24 cellular contexts compared by ENCODE assay signal in the genomic region with DNA sequence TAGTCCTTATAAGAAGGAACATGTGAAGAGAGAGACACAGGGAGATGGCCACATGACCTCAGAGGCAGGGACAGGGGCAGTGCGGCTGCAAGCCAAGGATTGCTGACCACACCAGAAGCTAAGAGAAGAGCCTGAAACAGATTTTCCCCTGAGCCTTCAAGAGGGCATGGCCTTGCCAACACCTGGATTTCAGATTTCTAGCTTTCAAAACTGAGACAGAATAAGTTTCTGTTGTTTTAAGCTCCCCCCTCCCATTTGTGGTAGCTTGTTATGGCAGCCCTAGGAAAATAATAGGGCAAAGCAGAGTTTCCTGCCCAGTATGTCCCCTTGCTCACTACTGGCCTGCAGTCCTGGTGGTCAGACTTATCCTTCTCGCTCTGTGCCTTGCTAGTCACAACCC.
DNase-seq lines count a peak whose midpoint lies in the region; ATAC-seq and TF ChIP-seq lines count a peak whose summit lies in the region.
"Had no signal": no experiment of that assay in that cellular context is flagged by ENCODE, and none has a peak within 500 bp of the region (broad histone marks: within the 10 kb centered on the region; RNA-seq: fewer than 3 reads in every experiment).

No MANE protein-coding gene starts in this region.

- H3K36me3 ChIP-seq in WERI-Rb-1 (peaks cover 21% of the 10 kb centered on the region), endodermal cell (ENCODE audit: control insufficient read depth, insufficient read depth, low read length) (no peaks in the 10 kb centered on the region)
- H3K36me3 ChIP-seq: left lung, pancreas, spleen had no signal

- H3K9me3 ChIP-seq in WERI-Rb-1 (ENCODE audit: severe bottlenecking), result no peaks in the 10 kb centered on the region
- no peaks in the 10 kb centered on the region for H3K9me3 ChIP-seq in endodermal cell (ENCODE audit: control insufficient read depth, low read length)
- H3K9me3 ChIP-seq: left lung, pancreas, spleen had no signal

- no peaks in the 10 kb centered on the region for H3K27me3 ChIP-seq in WERI-Rb-1 (ENCODE audit: insufficient read depth, low read depth, severe bottlenecking)
- peaks cover 24% of the 10 kb centered on the region for H3K27me3 ChIP-seq in endodermal cell (ENCODE audit: control insufficient read depth, insufficient read depth, low read length, poor library complexity, severe bottlenecking)
- H3K27me3 ChIP-seq: left lung, pancreas, spleen had no signal

- DNase-seq in WERI-Rb-1 (no peak), endodermal cell (no peak)
- DNase-seq: activated B cell treated with CpG ODN at 0.5 μM for 24 hours; activated effector memory CD4-positive, alpha-beta T cell treated with Interleukin-2 at 50 U/mL for 16 hours; activated naive CD8-positive, alpha-beta T cell treated with anti-CD3 and anti-CD28 coated beads for 36 hours; CD8-positive, alpha-beta T cell; cerebellar nuclear complex; DMS 273 treated with DMSO at 0.1 percent for 48 hours; KG1; left lung; natural killer cell; NCI-H187; NCI-H526 treated with DMSO at 0.1 percent for 48 hours; OCI-M1; pancreas; spleen; stimulated activated CD4-positive, alpha-beta T cell treated with anti-CD3 and anti-CD28 coated beads, Interleukin-4, amount 100 ng/mL, for 1 hour; stimulated activated naive CD4-positive, alpha-beta T cell; T-helper 9 cell had no signal

- WGBS in endodermal cell (ENCODE audit: insufficient coverage in 1 of 2, insufficient read length in 1 of 2), 2 experiments, result 90 to 97% methylated on average over 2 of the region's 2 CpGs

- H3K9ac ChIP-seq in endodermal cell (ENCODE audit: extremely low read depth, low read length, poor library complexity, severe bottlenecking), result no peak overlapping the region

- peaks cover 23% of the 10 kb centered on the region for H3K4me1 ChIP-seq in endodermal cell (ENCODE audit: control insufficient read depth, insufficient read depth, low read length)

- peaks cover 17 to 28% (median 24%) of the 10 kb centered on the region in 3 donors for H3K4me1 Mint-ChIP-seq in IgD-negative memory B cell
- peaks cover 62% of the 10 kb centered on the region for H3K4me1 Mint-ChIP-seq in endodermal cell
- H3K4me1 Mint-ChIP-seq in stimulated activated memory B cell treated with anti-CD40 and anti-IgM and Interleukin-4, amounts not matched to agents 10 μg/mL and 1 μg/mL and 100 μg/mL, for 72 hours, result peaks cover 28% of the 10 kb centered on the region

- ATAC-seq in stimulated activated memory B cell treated with anti-CD40 and anti-IgM and Interleukin-4, amounts not matched to agents 10 μg/mL and 1 μg/mL and 100 μg/mL, for 72 hours, result no peak
- ATAC-seq in HG02870 (IDR thresholded peaks at IDR 0.05; ENCODE audit: unreplicated experiment) (no peak), HG03565 (IDR thresholded peaks at IDR 0.05; ENCODE audit: unreplicated experiment) (no peak), GM21723 (IDR thresholded peaks at IDR 0.05; ENCODE audit: unreplicated experiment) (no peak)
- ATAC-seq: CD8-positive, alpha-beta T cell; left lung; natural killer cell; pancreas had no signal

- TF ChIP-seq CTCF in WERI-Rb-1 (IDR thresholded peaks at IDR 0.05; ENCODE audit: low read depth, low read length) (no peak), endodermal cell (conservative IDR thresholded peaks at IDR 0.05) (peak; percentile 36)

- H3K36me3 Mint-ChIP-seq in IgD-negative memory B cell (peaks cover 4% of the 10 kb centered on the region), endodermal cell (ENCODE audit: low read depth) (no peaks in the 10 kb centered on the region)
- H3K36me3 Mint-ChIP-seq in stimulated activated memory B cell treated with anti-CD40 and anti-IgM and Interleukin-4, amounts not matched to agents 10 μg/mL and 1 μg/mL and 100 μg/mL, for 72 hours, result no peaks in the 10 kb centered on the region
- H3K36me3 Mint-ChIP-seq: activated naive CD8-positive, alpha-beta T cell treated with anti-CD3 and anti-CD28 coated beads for 36 hours; natural killer cell had no signal

- H3K4me3 Mint-ChIP-seq in IgD-negative memory B cell (peak overlapping the region in 1 of 4 donors; percentile 40), endodermal cell (no peak overlapping the region)
- no peak overlapping the region for H3K4me3 Mint-ChIP-seq in stimulated activated memory B cell treated with anti-CD40 and anti-IgM and Interleukin-4, amounts not matched to agents 10 μg/mL and 1 μg/mL and 100 μg/mL, for 72 hours
- H3K4me3 Mint-ChIP-seq: activated B cell treated with CpG ODN at 0.5 μM for 24 hours; activated naive CD8-positive, alpha-beta T cell treated with anti-CD3 and anti-CD28 coated beads for 36 hours; CD8-positive, alpha-beta T cell; natural killer cell had no signal

- no peaks in the 10 kb centered on the region for H3K27me3 Mint-ChIP-seq in IgD-negative memory B cell
- peaks cover 24% of the 10 kb centered on the region for H3K27me3 Mint-ChIP-seq in endodermal cell (ENCODE audit: insufficient read depth)
- no peaks in the 10 kb centered on the region for H3K27me3 Mint-ChIP-seq in stimulated activated memory B cell treated with anti-CD40 and anti-IgM and Interleukin-4, amounts not matched to agents 10 μg/mL and 1 μg/mL and 100 μg/mL, for 72 hours
- H3K27me3 Mint-ChIP-seq: activated B cell treated with CpG ODN at 0.5 μM for 24 hours; activated naive CD8-positive, alpha-beta T cell treated with anti-CD3 and anti-CD28 coated beads for 36 hours had no signal

- H3K27ac ChIP-seq in WERI-Rb-1 (peak overlapping the region; percentile 78), endodermal cell (ENCODE audit: low read depth, low read length) (no peak overlapping the region)
- H3K27ac ChIP-seq: left lung, pancreas had no signal

- H3K9me3 Mint-ChIP-seq in IgD-negative memory B cell, result no peaks in the 10 kb centered on the region
- H3K9me3 Mint-ChIP-seq in endodermal cell, result peaks cover 2% of the 10 kb centered on the region
- H3K9me3 Mint-ChIP-seq in stimulated activated memory B cell treated with anti-CD40 and anti-IgM and Interleukin-4, amounts not matched to agents 10 μg/mL and 1 μg/mL and 100 μg/mL, for 72 hours, result no peaks in the 10 kb centered on the region
- H3K9me3 Mint-ChIP-seq: activated B cell treated with CpG ODN at 0.5 μM for 24 hours; activated naive CD8-positive, alpha-beta T cell treated with anti-CD3 and anti-CD28 coated beads for 36 hours; CD8-positive, alpha-beta T cell; natural killer cell had no signal

- no peak overlapping the region for H3K4me3 ChIP-seq in WERI-Rb-1 (ENCODE audit: low read depth, low read length)
- no peak overlapping the region for H3K4me3 ChIP-seq in endodermal cell (ENCODE audit: low read length)
- H3K4me3 ChIP-seq: left lung, pancreas, spleen had no signal

- H3K27ac Mint-ChIP-seq in IgD-negative memory B cell, result peak overlapping the region in 2 of 3 donors; percentile 26 to 54
- no peak overlapping the region for H3K27ac Mint-ChIP-seq in endodermal cell
- peak overlapping the region; percentile 14 for H3K27ac Mint-ChIP-seq in stimulated activated memory B cell treated with anti-CD40 and anti-IgM and Interleukin-4, amounts not matched to agents 10 μg/mL and 1 μg/mL and 100 μg/mL, for 72 hours
- H3K27ac Mint-ChIP-seq: activated B cell treated with CpG ODN at 0.5 μM for 24 hours; activated naive CD8-positive, alpha-beta T cell treated with anti-CD3 and anti-CD28 coated beads for 36 hours; CD8-positive, alpha-beta T cell; natural killer cell had no signal
